In the genomic region with DNA sequence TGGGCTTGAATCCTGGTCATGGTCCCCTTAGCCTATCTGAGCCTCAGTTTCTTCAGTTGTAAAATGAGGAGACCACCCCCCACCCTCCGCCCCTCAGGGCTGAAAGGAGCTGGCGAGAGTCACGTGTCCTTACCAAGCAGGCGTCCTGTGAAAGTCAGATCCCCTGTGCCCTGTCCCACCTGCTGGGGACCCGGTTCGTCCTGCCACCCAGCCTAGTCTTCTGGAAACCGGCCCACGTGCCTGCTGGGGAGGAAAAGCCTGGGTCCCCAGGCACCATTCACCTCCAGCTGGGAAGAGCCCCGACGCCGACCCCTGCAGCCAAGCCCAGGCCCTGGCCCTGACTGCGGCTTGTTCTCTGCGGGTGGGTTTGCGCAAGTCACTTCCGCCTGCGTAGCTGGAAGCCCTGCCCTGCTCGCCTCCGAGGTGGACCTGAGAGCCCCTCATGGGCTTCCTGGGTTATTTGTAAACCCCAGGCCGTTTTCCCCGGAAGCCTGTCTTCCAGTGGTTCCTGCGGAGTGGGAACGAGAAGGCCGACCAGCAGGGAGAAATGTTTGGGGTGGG, we compare ENCODE assay signal across 8 cellular contexts. TPM values are rescaled to one million over a fixed set of nuclear protein-coding genes. Genes with fewer than 3 reads are reported as not detected.
DNase-seq lines count a peak whose midpoint lies in the region; ATAC-seq, FAIRE-seq and TF ChIP-seq lines count a peak whose summit lies in the region.

No MANE protein-coding gene starts in this region.

- FAIRE-seq in GM19239 (lab: Jason Lieb, UNC) = no peak

- peak overlapping the region; percentile 65 for H3K4me3 Mint-ChIP-seq in endodermal cell

- no peak for TF ChIP-seq CTCF in HCT116 (IDR thresholded peaks at IDR 0.05 in 2 of 3, conservative IDR thresholded peaks at IDR 0.05 in 1 of 3; ENCODE audit: borderline replicate concordance in 1 of 3, insufficient read depth in 1 of 3, low read depth in 2 of 3, low read length in 2 of 3)
- no peak for TF ChIP-seq CTCF in PC-9 (conservative IDR thresholded peaks at IDR 0.05)
- TF ChIP-seq CTCF in endodermal cell (conservative IDR thresholded peaks at IDR 0.05) = no peak

- ATAC-seq in HCT116 (peak; percentile 35), HG02588 (IDR thresholded peaks at IDR 0.05; ENCODE audit: unreplicated experiment) (no peak), GM19463 (IDR thresholded peaks at IDR 0.05; ENCODE audit: unreplicated experiment) (no peak)

- no peaks in the 10 kb centered on the region for H3K27me3 ChIP-seq in HCT116 (ENCODE audit: insufficient read depth, low read length)
- H3K27me3 ChIP-seq in PC-9 (ENCODE audit: insufficient read depth, low read depth) = no peaks in the 10 kb centered on the region
- no peaks in the 10 kb centered on the region for H3K27me3 ChIP-seq in endodermal cell (ENCODE audit: control insufficient read depth, insufficient read depth, low read length, poor library complexity, severe bottlenecking)
- H3K27me3 ChIP-seq in mucosa of stomach (ENCODE audit: control insufficient read depth, insufficient read depth, low read length) = no peaks in the 10 kb centered on the region

- RAD21 ChIA-PET in HCT116 (lab: Charles Lee; ENCODE audit: low non-redundant PET in 1 of 2, low total read pairs in 2 of 2, uncharacterized antibody in 2 of 2, unreplicated experiment in 2 of 2) = interaction anchor here (0.6 to 1.4 kb wide), 4 partner anchors 13 to 245 kb away, joined by 3 to 6 read pairs (median 4); no protein-coding TSS in a partner anchor

- no peak for TF ChIP-seq RAD21 in HCT116 (IDR thresholded peaks at IDR 0.05; ENCODE audit: low read depth)

- H3K4me1 ChIP-seq in HCT116 (ENCODE audit: control insufficient read depth in 1 of 2, insufficient read depth in 2 of 2, low read length in 2 of 2) (peaks cover 21 to 25% of the 10 kb centered on the region in 2 experiments), PC-9 (replicated peaks; ENCODE audit: insufficient read depth) (peaks cover 29% of the 10 kb centered on the region), endodermal cell (ENCODE audit: control insufficient read depth, insufficient read depth, low read length) (no peaks in the 10 kb centered on the region), mucosa of stomach (ENCODE audit: control insufficient read depth, insufficient read depth, low read length) (peaks cover 25% of the 10 kb centered on the region)

- H4K20me1 ChIP-seq in HCT116 (ENCODE audit: insufficient read depth) = no peaks in the 10 kb centered on the region
- H4K20me1 ChIP-seq in PC-9 (ENCODE audit: insufficient read depth) = no peaks in the 10 kb centered on the region

- no peaks in the 10 kb centered on the region for H3K9me3 ChIP-seq in HCT116 (ENCODE audit: control insufficient read depth in 1 of 2, insufficient read depth in 1 of 2, low read depth in 1 of 2, low read length in 2 of 2)
- no peaks in the 10 kb centered on the region for H3K9me3 ChIP-seq in PC-9 (ENCODE audit: insufficient read depth, low read depth)
- no peaks in the 10 kb centered on the region for H3K9me3 ChIP-seq in endodermal cell (ENCODE audit: control insufficient read depth, low read length)
- H3K9me3 ChIP-seq in mucosa of stomach (ENCODE audit: control insufficient read depth, low read length) = no peaks in the 10 kb centered on the region

- H3K36me3 ChIP-seq in HCT116 (ENCODE audit: control insufficient read depth in 1 of 2, insufficient read depth in 2 of 2, low read length in 2 of 2) (peaks cover 8 to 10% of the 10 kb centered on the region in 2 experiments; a peak in 2 of 4 replicates), PC-9 (ENCODE audit: low read depth) (peaks cover 14% of the 10 kb centered on the region), endodermal cell (ENCODE audit: control insufficient read depth, insufficient read depth, low read length) (peaks cover 16% of the 10 kb centered on the region), mucosa of stomach (ENCODE audit: control insufficient read depth, insufficient read depth, low read length) (peaks cover 24% of the 10 kb centered on the region)

- TF ChIP-seq POLR2A in HCT116 (IDR thresholded peaks at IDR 0.05; ENCODE audit: borderline replicate concordance, extremely low read depth, insufficient read depth, insufficient read length) = no peak

- CTCF ChIA-PET in HCT116 (lab: Charles Lee) (interaction anchor here (0.7 to 1.5 kb wide), 3 partner anchors 14 to 79 kb away, joined by 4 to 9 read pairs (median 5); a partner anchor contains a TSS), PC-9 (lab: Charles Lee) (interaction anchor here (0.6 to 1.6 kb wide), 3 partner anchors 10 to 15 kb away, joined by 4 to 11 read pairs (median 10); no protein-coding TSS in a partner anchor)

- intact Hi-C loops in HCT116 (cut with micrococcal nuclease) (no loop called here), PC-9 (cut with micrococcal nuclease; ENCODE audit: unreplicated experiment) (loop anchor here (1.0 to 2.0 kb wide), 2 partner anchors 10 to 14 kb away; a partner anchor contains a TSS)

- H3K36me3 Mint-ChIP-seq in endodermal cell (ENCODE audit: low read depth) = peaks cover 32% of the 10 kb centered on the region

- DNase-seq in HCT116 (ENCODE audit: low read depth, low spot score) = no peak
- DNase-seq in PC-9 = peak; percentile 68 to 79
- DNase-seq in endodermal cell = peak; percentile 91
- DNase-seq in GM19239 (ENCODE audit: insufficient read length, low spot score) = no peak
- no peak for DNase-seq in NCI-H446 treated with DMSO at 0.1 percent for 48 hours (lab: John Stamatoyannopoulos, UW)

- H2AFZ ChIP-seq in HCT116 (ENCODE audit: low read depth, low read length, poor library complexity, severe bottlenecking) (no peak overlapping the region), PC-9 (peak overlapping the region; percentile 66)

- H3K4me3 ChIP-seq in HCT116 (replicated peaks in 1 of 2; ENCODE audit: low read depth in 1 of 2, low read length in 2 of 2) (peak overlapping the region; percentile 79 to 91), PC-9 (peak overlapping the region; percentile 90), endodermal cell (ENCODE audit: low read length) (peak overlapping the region; percentile 78), mucosa of stomach (ENCODE audit: low read length) (peak overlapping the region; percentile 87)

- peak overlapping the region; percentile 87 for H3K27ac Mint-ChIP-seq in endodermal cell

- peaks cover 2% of the 10 kb centered on the region for H3K27me3 Mint-ChIP-seq in endodermal cell (ENCODE audit: insufficient read depth)

- BruUV-seq in HCT116 (replicated peaks; lab: Mats Ljungman, UMichigan) (no TSS peak), PC-9 (replicated peaks; lab: Mats Ljungman, UMichigan) (TSS peak; percentile 59)

- H3K9ac ChIP-seq in HCT116 (ENCODE audit: low read length) (peak overlapping the region; percentile 90), endodermal cell (ENCODE audit: extremely low read depth, low read length, poor library complexity, severe bottlenecking) (peak overlapping the region; percentile 38), mucosa of stomach (ENCODE audit: low read length) (peak overlapping the region; percentile 89)

- no peaks in the 10 kb centered on the region for H3K9me2 ChIP-seq in HCT116 (ENCODE audit: insufficient read depth)
- no peaks in the 10 kb centered on the region for H3K9me2 ChIP-seq in PC-9 (ENCODE audit: insufficient read depth)

- peaks cover 15% of the 10 kb centered on the region for H3K79me2 ChIP-seq in HCT116 (ENCODE audit: insufficient read depth, low read length)
- peaks cover 27% of the 10 kb centered on the region for H3K79me2 ChIP-seq in PC-9 (ENCODE audit: low read depth)

- H3K4me1 Mint-ChIP-seq in endodermal cell = peaks cover 11% of the 10 kb centered on the region

- H3K9me3 Mint-ChIP-seq in endodermal cell = no peaks in the 10 kb centered on the region

- H3K4me2 ChIP-seq in HCT116 (ENCODE audit: low read length) (peak overlapping the region; percentile 95), PC-9 (peak overlapping the region; percentile 97)

- POLR2A ChIA-PET in HCT116 (lab: Charles Lee) = interaction anchor here (1.0 to 2.4 kb wide), 5 partner anchors 9 to 50 kb away, joined by 3 to 11 read pairs (median 6); a partner anchor contains a TSS
- POLR2A ChIA-PET in PC-9 (lab: Charles Lee; ENCODE audit: unreplicated experiment) = interaction anchor here (0.6 to 1.8 kb wide), 12 partner anchors 10 to 1586 kb away, joined by 3 to 13 read pairs (median 4); a partner anchor contains a TSS

- 3 to 17% methylated on average over 10 to 23 of the region's 23 CpGs for WGBS in endodermal cell (ENCODE audit: insufficient coverage in 1 of 2, insufficient read length in 1 of 2), 2 experiments

- H3K27ac ChIP-seq in HCT116 (ENCODE audit: low read depth, low read length) = peak overlapping the region; percentile 85
- peak overlapping the region; percentile 68 for H3K27ac ChIP-seq in PC-9
- H3K27ac ChIP-seq in endodermal cell (ENCODE audit: low read depth, low read length) = peak overlapping the region; percentile 85

- H3F3A ChIP-seq in PC-9 (ENCODE audit: insufficient read depth, low read depth) = peaks cover 21% of the 10 kb centered on the region

TF ChIP-seq in HCT116, 20 proteins besides CTCF, POLR2A, EP300 and RAD21:
- TF ChIP-seq ELF1 (IDR thresholded peaks at IDR 0.05; ENCODE audit: borderline replicate concordance, low read depth) (no peak), FOSL1 (IDR thresholded peaks at IDR 0.05; ENCODE audit: low read depth) (no peak), CEBPB (IDR thresholded peaks at IDR 0.05; ENCODE audit: low read depth) (no peak), TCF7L2 (IDR thresholded peaks at IDR 0.05; ENCODE audit: borderline replicate concordance, extremely low read depth, insufficient read depth, insufficient read length) (no peak), ZNF274 (IDR thresholded peaks at IDR 0.05; ENCODE audit: low read depth, low read length) (no peak), EZH2 (IDR thresholded peaks at IDR 0.05) (no peak), SP1 (IDR thresholded peaks at IDR 0.05; ENCODE audit: low read depth) (no peak)

RNA-seq across cellular contexts. Expression of a gene that starts 0.7 kb away (rescaled TPM):
- total RNA-seq in HCT116 (2021; ENCODE audit: unreplicated experiment) (57.8 TPM), PC-9 (2021) (97.8 and 124 TPM in 2 replicates), endodermal cell (10 to 100 TPM; 39.1 to 44.4 TPM)
- 49.4 and 55.1 TPM in 2 replicates for polyA plus RNA-seq in HCT116 (2012)
- polyA plus RNA-seq in endodermal cell (2013, experiment 1 of 2) = 22.0 TPM
- 16.0 TPM for polyA plus RNA-seq in endodermal cell (2013, experiment 2 of 2)

RNA-seq across cellular contexts. Expression of a gene that starts 13.5 kb away (rescaled TPM):
- 61.1 TPM for total RNA-seq in HCT116 (2021; ENCODE audit: unreplicated experiment)
- polyA plus RNA-seq in HCT116 (2012) = 31.8 and 36.8 TPM in 2 replicates
- 79.6 and 93.2 TPM in 2 replicates for total RNA-seq in PC-9 (2021)
- total RNA-seq in endodermal cell = 10 to 100 TPM; 56.6 to 58.6 TPM
- polyA plus RNA-seq in endodermal cell (2013, experiment 1 of 2) = 30.0 TPM
- 27.5 TPM for polyA plus RNA-seq in endodermal cell (2013, experiment 2 of 2)

RNA-seq across cellular contexts. Expression of a gene that starts 36.4 kb away (rescaled TPM):
- total RNA-seq in HCT116 (2021; ENCODE audit: unreplicated experiment) (83.0 TPM), PC-9 (2021) (76.7 and 102 TPM in 2 replicates), endodermal cell (10 to 100 TPM; 58.0 to 61.7 TPM)
- polyA plus RNA-seq in HCT116 (2012) = 94.4 and 117 TPM in 2 replicates
- polyA plus RNA-seq in endodermal cell (2013, experiment 1 of 2) = 43.5 TPM
- polyA plus RNA-seq in endodermal cell (2013, experiment 2 of 2) = 39.5 TPM

RNA-seq across cellular contexts. Expression of a gene that starts 50.7 kb away (rescaled TPM):
- total RNA-seq in HCT116 (2021; ENCODE audit: unreplicated experiment) = 44.2 TPM
- 101 and 113 TPM in 2 replicates for polyA plus RNA-seq in HCT116 (2012)
- 67.1 and 83.7 TPM in 2 replicates for total RNA-seq in PC-9 (2021)
- 10 to 100 TPM; 40.7 to 47.6 TPM for total RNA-seq in endodermal cell
- polyA plus RNA-seq in endodermal cell (2013, experiment 1 of 2) = 24.3 TPM
- 30.1 TPM for polyA plus RNA-seq in endodermal cell (2013, experiment 2 of 2)

Comparison
In these comparisons a context has a peak if more than half of its experiments do, and no peak if none do; other contexts are left out.
1. DNase-seq: peak in PC-9 (2 of 2) and endodermal cell (single experiment); none in HCT116 (single experiment), GM19239 (single experiment) and NCI-H446 treated with DMSO at 0.1 percent for 48 hours (single experiment).
2. H3K9ac ChIP-seq: peak in every context shown above with its lines; median percentile 90 in HCT116; 89 in mucosa of stomach; 38 in endodermal cell.
3. Peak in every context shown above with its lines, with median percentiles within 50 percentile points of each other: H3K27ac ChIP-seq and H3K4me3 ChIP-seq.